Comparison of ENCODE assay signal across 1 cellular context in the genomic region with DNA sequence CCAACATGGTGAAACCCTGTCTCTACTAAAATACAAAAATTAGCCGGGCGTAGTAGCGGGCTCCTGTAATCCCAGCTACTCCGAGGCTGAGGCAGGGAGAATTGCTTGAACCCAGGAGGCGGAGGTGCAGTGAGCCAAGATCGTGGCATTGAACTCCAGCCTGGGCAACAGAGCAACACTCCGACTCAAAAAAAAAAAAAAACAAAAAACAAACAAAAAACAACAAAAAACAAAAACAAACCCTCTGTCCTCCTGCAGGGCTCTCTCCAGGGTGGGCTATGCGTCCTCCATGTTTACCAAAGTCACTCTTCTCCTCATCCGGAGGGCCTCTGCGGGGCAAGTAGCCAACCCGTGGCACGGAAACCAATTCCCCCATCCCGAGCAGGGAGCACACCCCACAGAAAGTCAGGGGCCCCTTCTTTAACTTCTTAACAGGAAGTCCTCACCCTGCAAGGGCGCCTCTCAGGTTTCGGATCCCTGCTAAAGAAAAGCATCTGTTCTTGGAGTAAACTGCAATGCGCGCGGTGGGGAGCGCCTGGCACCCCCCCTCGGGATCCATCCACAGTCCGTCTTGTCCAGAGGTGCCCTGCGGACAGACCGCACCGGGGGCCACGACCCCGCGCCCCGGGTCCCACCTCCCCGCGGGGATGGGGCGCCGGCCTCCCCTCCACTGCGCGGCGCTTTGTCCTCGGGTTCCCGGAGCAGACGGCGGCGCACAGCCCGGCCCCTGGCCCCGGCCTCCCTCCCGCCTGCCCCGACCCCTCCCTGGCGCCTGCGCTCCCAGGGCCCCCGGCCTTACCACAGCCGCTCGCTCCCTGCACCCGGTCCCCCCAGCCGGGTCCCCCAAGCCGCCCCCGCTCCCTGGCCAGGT.
TF ChIP-seq lines count a peak whose summit lies in the region.

No MANE protein-coding gene starts in this region.

TF ChIP-seq in HEK293, 187 proteins besides CTCF, POLR2A, EP300 and RAD21 (continued from another document):
- peak; percentile 18; the same call in 1 of the 2 replicates for TF ChIP-seq GLIS1 (tag by site-specific recombination; IDR thresholded peaks at IDR 0.05)
- no peak for TF ChIP-seq ZNF10 (tag by site-specific recombination; IDR thresholded peaks at IDR 0.05)
- TF ChIP-seq ZBTB8A (tag by site-specific recombination; IDR thresholded peaks at IDR 0.05), result peak; percentile 53
- TF ChIP-seq GLIS2 (tag by site-specific recombination; IDR thresholded peaks at IDR 0.05), result peak; percentile 63
- TF ChIP-seq, protein P1, sequence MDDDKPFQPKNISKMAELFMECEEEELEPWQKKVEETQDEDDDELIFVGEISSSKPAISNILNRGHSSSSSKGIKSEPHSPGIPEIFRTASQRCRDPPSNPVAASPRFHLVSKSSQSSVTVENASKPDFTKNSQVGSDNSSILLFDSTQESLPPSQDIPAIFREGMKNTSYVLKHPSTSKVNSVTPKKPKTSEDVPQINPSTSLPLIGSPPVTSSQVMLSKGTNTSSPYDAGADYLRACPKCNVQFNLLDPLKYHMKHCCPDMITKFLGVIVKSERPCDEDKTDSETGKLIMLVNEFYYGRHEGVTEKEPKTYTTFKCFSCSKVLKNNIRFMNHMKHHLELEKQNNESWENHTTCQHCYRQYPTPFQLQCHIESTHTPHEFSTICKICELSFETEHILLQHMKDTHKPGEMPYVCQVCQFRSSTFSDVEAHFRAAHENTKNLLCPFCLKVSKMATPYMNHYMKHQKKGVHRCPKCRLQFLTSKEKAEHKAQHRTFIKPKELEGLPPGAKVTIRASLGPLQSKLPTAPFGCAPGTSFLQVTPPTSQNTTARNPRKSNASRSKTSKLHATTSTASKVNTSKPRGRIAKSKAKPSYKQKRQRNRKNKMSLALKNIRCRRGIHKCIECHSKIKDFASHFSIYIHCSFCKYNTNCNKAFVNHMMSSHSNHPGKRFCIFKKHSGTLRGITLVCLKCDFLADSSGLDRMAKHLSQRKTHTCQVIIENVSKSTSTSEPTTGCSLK (tag by site-specific recombination; IDR thresholded peaks at IDR 0.05), result no peak
- TF ChIP-seq ZNF366 (tag by site-specific recombination; conservative IDR thresholded peaks at IDR 0.05), result no peak
- TF ChIP-seq, protein P2, sequence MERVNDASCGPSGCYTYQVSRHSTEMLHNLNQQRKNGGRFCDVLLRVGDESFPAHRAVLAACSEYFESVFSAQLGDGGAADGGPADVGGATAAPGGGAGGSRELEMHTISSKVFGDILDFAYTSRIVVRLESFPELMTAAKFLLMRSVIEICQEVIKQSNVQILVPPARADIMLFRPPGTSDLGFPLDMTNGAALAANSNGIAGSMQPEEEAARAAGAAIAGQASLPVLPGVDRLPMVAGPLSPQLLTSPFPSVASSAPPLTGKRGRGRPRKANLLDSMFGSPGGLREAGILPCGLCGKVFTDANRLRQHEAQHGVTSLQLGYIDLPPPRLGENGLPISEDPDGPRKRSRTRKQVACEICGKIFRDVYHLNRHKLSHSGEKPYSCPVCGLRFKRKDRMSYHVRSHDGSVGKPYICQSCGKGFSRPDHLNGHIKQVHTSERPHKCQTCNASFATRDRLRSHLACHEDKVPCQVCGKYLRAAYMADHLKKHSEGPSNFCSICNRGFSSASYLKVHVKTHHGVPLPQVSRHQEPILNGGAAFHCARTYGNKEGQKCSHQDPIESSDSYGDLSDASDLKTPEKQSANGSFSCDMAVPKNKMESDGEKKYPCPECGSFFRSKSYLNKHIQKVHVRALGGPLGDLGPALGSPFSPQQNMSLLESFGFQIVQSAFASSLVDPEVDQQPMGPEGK (tag by site-specific recombination; IDR thresholded peaks at IDR 0.05), result peak; percentile 79
- peak; percentile 92 for TF ChIP-seq ZBTB20 (tag by site-specific recombination; IDR thresholded peaks at IDR 0.05)
- TF ChIP-seq, protein P3, sequence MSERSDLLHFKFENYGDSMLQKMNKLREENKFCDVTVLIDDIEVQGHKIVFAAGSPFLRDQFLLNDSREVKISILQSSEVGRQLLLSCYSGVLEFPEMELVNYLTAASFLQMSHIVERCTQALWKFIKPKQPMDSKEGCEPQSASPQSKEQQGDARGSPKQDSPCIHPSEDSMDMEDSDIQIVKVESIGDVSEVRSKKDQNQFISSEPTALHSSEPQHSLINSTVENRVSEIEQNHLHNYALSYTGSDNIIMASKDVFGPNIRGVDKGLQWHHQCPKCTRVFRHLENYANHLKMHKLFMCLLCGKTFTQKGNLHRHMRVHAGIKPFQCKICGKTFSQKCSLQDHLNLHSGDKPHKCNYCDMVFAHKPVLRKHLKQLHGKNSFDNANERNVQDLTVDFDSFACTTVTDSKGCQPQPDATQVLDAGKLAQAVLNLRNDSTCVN (tag by site-specific recombination; optimal IDR thresholded peaks at IDR 0.05), result peak; percentile 35
- TF ChIP-seq ZBTB17 (tag by site-specific recombination; IDR thresholded peaks at IDR 0.05), result 0 out of 2 replicates have a peak, but pooled peaks have one; percentile 35
- peak; percentile 49 for TF ChIP-seq ZNF335 (tag by site-specific recombination; conservative IDR thresholded peaks at IDR 0.05)
- TF ChIP-seq KLF10 (tag by site-specific recombination; IDR thresholded peaks at IDR 0.05), result 0 out of 2 replicates have a peak, but pooled peaks have one; percentile 7
- peak; percentile 39; the same call in 1 of the 2 replicates for TF ChIP-seq ZXDB (tag by site-specific recombination; IDR thresholded peaks at IDR 0.05)
- 0 out of 2 replicates have a peak, but pooled peaks have one; percentile 11 for TF ChIP-seq KLF9 (tag by site-specific recombination; IDR thresholded peaks at IDR 0.05; ENCODE audit: low read depth)
